Comparison of ENCODE assay signal across 8 cellular contexts in genomic region chr12:132600048-132601032, GRCh38. TPM values are rescaled to one million over a fixed set of nuclear protein-coding genes. Genes with fewer than 3 reads are reported as not detected.
A peak's percentile ranks its signal among the peaks of the same experiment; 100 is the strongest.
DNase-seq lines count a peak whose midpoint lies in the region; ATAC-seq lines count a peak whose summit lies in the region.

No MANE protein-coding gene starts in this region.

- peak overlapping the region; percentile 64 for H4K91ac ChIP-seq in neuronal stem cell (ENCODE audit: low read depth, low read length, poor library complexity)

- H3K9me3 ChIP-seq in neuronal stem cell (replicated peaks in 1 of 2; ENCODE audit: control insufficient read depth in 2 of 2, insufficient read depth in 1 of 2, low read depth in 1 of 2, low read length in 2 of 2): no peaks in the 10 kb centered on the region

- H2BK12ac ChIP-seq in neuronal stem cell (ENCODE audit: low read length): peak overlapping the region; percentile 82

- no peak overlapping the region for H3K27ac Mint-ChIP-seq in activated T-helper 17 cell treated with anti-CD3 and anti-CD28 coated beads, Interleukin-2, amount 50 U/mL, for 72 hours

- DNase-seq in Ammon's horn (ENCODE audit: low spot score): peak; percentile 71
- DNase-seq in GM19240 (ENCODE audit: insufficient read length, low spot score): peak; percentile 45
- DNase-seq in NCI-H524 treated with DMSO at 0.1 percent for 48 hours (lab: John Stamatoyannopoulos, UW): peak; percentile 32
- peak; percentile 41 for DNase-seq in foreskin melanocyte
- DNase-seq in neuronal stem cell (ENCODE audit: low spot score): no peak

- no peak overlapping the region for H4K8ac ChIP-seq in neuronal stem cell (ENCODE audit: low read depth, low read length)

- peaks cover 17 to 33% of the 10 kb centered on the region in 2 donors for H3K4me1 ChIP-seq in neuronal stem cell (ENCODE audit: control insufficient read depth in 2 of 2, insufficient read depth in 1 of 2, low read depth in 1 of 2, low read length in 2 of 2)

- peak overlapping the region; percentile 89 for H2AFZ ChIP-seq in neuronal stem cell (ENCODE audit: low read length)

- H3K36me3 ChIP-seq in neuronal stem cell (replicated peaks in 1 of 2; ENCODE audit: control insufficient read depth in 2 of 2, insufficient read depth in 2 of 2, low read length in 2 of 2): no peaks in the 10 kb centered on the region

- peaks cover 26% of the 10 kb centered on the region for H3K27me3 Mint-ChIP-seq in activated T-helper 17 cell treated with anti-CD3 and anti-CD28 coated beads, Interleukin-2, amount 50 U/mL, for 72 hours

- peak overlapping the region in 1 of 2 donors; percentile 13 for H3K4me3 ChIP-seq in neuronal stem cell (ENCODE audit: low read length in 2 of 2)

- peak overlapping the region; percentile 52 for H3K4me3 Mint-ChIP-seq in activated T-helper 17 cell treated with anti-CD3 and anti-CD28 coated beads, Interleukin-2, amount 50 U/mL, for 72 hours

- H3K18ac ChIP-seq in neuronal stem cell (ENCODE audit: low read length): peak overlapping the region; percentile 78

- H3K9me3 Mint-ChIP-seq in activated T-helper 17 cell treated with anti-CD3 and anti-CD28 coated beads, Interleukin-2, amount 50 U/mL, for 72 hours: no peaks in the 10 kb centered on the region

- peak overlapping the region; percentile 6 for H3K4ac ChIP-seq in neuronal stem cell (ENCODE audit: low read length)

- H2BK5ac ChIP-seq in neuronal stem cell (ENCODE audit: low read length): peak overlapping the region; percentile 39

- peak overlapping the region; percentile 82 for H2BK120ac ChIP-seq in neuronal stem cell (ENCODE audit: low read depth, low read length)

- no CpG with 5 or more reads among the region's 45 CpGs for WGBS in neuronal stem cell (ENCODE audit: extremely low coverage in 2 of 2, insufficient read length in 2 of 2, insufficient replicate concordance in 1 of 2), 2 donors

- no peak overlapping the region for H3K4me2 ChIP-seq in neuronal stem cell (ENCODE audit: insufficient read depth, low read length, poor library complexity, severe bottlenecking)

- peak overlapping the region; percentile 85 for H3K23ac ChIP-seq in neuronal stem cell (ENCODE audit: low read depth, low read length, poor library complexity)

- H2BK15ac ChIP-seq in neuronal stem cell (ENCODE audit: low read length): peak overlapping the region; percentile 98

- peaks cover 0 to 38% (median 2%) of the 10 kb centered on the region in 3 experiments for H3K27me3 ChIP-seq in neuronal stem cell (ENCODE audit: control insufficient read depth in 3 of 3, insufficient read depth in 3 of 3, low read depth in 1 of 3, low read length in 3 of 3)

- H2AK5ac ChIP-seq in neuronal stem cell (ENCODE audit: low read depth, low read length): peak overlapping the region; percentile 97

- no peak overlapping the region for H3K9ac ChIP-seq in neuronal stem cell (ENCODE audit: low read depth, low read length, poor library complexity)

- peaks cover 13% of the 10 kb centered on the region for H3K4me1 Mint-ChIP-seq in activated T-helper 17 cell treated with anti-CD3 and anti-CD28 coated beads, Interleukin-2, amount 50 U/mL, for 72 hours

- no peak overlapping the region for H3K27ac ChIP-seq in neuronal stem cell (replicated peaks; ENCODE audit: low read length)

- H3K79me1 ChIP-seq in neuronal stem cell (ENCODE audit: low read depth, low read length): no peaks in the 10 kb centered on the region

- ATAC-seq in activated T-helper 17 cell treated with anti-CD3 and anti-CD28 coated beads, Interleukin-2, amount 50 U/mL, for 72 hours (replicated peaks): peak; percentile 56
- ATAC-seq in HG02840 (IDR thresholded peaks at IDR 0.05; ENCODE audit: low FRiP score, unreplicated experiment) (no peak), GM21360 (IDR thresholded peaks at IDR 0.05; ENCODE audit: unreplicated experiment) (no peak)

- no peaks in the 10 kb centered on the region for H3K36me3 Mint-ChIP-seq in activated T-helper 17 cell treated with anti-CD3 and anti-CD28 coated beads, Interleukin-2, amount 50 U/mL, for 72 hours (ENCODE audit: low read depth)

- H3K14ac ChIP-seq in neuronal stem cell (ENCODE audit: low read length): peak overlapping the region; percentile 47

RNA-seq across cellular contexts. Expression of gene LRCOL1, which starts 10.0 kb away (rescaled TPM):
- not detected for total RNA-seq in activated T-helper 17 cell treated with anti-CD3 and anti-CD28 coated beads, Interleukin-2, amount 50 U/mL, for 72 hours
- polyA plus RNA-seq in neuronal stem cell (2013, experiment 1 of 2): 0.46 TPM
- polyA plus RNA-seq in neuronal stem cell (2013, experiment 2 of 2): 0.55 TPM

RNA-seq across cellular contexts. Expression of gene P2RX2, which starts 18.2 kb away (rescaled TPM):
- not detected for total RNA-seq in activated T-helper 17 cell treated with anti-CD3 and anti-CD28 coated beads, Interleukin-2, amount 50 U/mL, for 72 hours
- polyA plus RNA-seq in neuronal stem cell (2013, experiment 1 of 2): 0.14 TPM
- polyA plus RNA-seq in neuronal stem cell (2013, experiment 2 of 2): 0.11 TPM
